1 cellular context compared by ENCODE assay signal in the genomic region with DNA sequence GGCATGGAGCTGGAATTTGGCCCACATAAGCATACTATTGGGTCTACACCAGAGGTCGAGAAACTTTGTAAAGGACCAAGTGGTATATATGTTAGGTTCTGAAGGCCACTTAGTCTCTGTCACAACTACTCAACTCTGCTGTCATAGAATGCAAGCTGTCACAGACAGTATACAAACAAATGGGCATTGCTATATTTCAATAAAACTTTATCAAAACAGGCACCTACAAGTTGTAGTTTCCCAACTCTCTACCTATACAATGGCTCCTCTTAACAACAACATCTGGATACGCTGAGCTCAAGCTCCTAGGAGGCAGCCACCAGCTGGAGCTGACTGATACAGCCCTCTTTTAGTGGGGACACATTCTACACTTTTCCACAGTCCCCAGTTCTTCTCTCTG.
TF ChIP-seq lines count a peak whose summit lies in the region.

No MANE protein-coding gene starts in this region.

TF ChIP-seq in K562, 482 proteins besides CTCF, POLR2A, EP300 and RAD21:
- TF ChIP-seq MED1 (CRISPR knock-in tag; IDR thresholded peaks at IDR 0.05; ENCODE audit: borderline replicate concordance), result no peak
- TF ChIP-seq, protein P1, sequence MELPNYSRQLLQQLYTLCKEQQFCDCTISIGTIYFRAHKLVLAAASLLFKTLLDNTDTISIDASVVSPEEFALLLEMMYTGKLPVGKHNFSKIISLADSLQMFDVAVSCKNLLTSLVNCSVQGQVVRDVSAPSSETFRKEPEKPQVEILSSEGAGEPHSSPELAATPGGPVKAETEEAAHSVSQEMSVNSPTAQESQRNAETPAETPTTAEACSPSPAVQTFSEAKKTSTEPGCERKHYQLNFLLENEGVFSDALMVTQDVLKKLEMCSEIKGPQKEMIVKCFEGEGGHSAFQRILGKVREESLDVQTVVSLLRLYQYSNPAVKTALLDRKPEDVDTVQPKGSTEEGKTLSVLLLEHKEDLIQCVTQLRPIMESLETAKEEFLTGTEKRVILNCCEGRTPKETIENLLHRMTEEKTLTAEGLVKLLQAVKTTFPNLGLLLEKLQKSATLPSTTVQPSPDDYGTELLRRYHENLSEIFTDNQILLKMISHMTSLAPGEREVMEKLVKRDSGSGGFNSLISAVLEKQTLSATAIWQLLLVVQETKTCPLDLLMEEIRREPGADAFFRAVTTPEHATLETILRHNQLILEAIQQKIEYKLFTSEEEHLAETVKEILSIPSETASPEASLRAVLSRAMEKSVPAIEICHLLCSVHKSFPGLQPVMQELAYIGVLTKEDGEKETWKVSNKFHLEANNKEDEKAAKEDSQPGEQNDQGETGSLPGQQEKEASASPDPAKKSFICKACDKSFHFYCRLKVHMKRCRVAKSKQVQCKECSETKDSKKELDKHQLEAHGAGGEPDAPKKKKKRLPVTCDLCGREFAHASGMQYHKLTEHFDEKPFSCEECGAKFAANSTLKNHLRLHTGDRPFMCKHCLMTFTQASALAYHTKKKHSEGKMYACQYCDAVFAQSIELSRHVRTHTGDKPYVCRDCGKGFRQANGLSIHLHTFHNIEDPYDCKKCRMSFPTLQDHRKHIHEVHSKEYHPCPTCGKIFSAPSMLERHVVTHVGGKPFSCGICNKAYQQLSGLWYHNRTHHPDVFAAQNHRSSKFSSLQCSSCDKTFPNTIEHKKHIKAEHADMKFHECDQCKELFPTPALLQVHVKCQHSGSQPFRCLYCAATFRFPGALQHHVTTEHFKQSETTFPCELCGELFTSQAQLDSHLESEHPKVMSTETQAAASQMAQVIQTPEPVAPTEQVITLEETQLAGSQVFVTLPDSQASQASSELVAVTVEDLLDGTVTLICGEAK (IDR thresholded peaks at IDR 0.05), result peak; percentile 55
- TF ChIP-seq, protein P1 (CRISPR knock-in tag; IDR thresholded peaks at IDR 0.05), result no peak
